ENCODE assay signal across 23 cellular contexts in genomic region chr2:40072442-40073232, GRCh38.
"Had no signal": no experiment of that assay in that cellular context is flagged by ENCODE, and none has a peak within 500 bp of the region (broad histone marks: within the 10 kb centered on the region; RNA-seq: fewer than 3 reads in every experiment).

No MANE protein-coding gene starts in this region.

- H3K4me1 Mint-ChIP-seq: memory B cell, nephron had no signal

- ATAC-seq: activated CD8-positive, alpha-beta T cell treated with anti-CD3 and anti-CD28 coated beads, Interleukin-2, amount 10 ng/mL, durations not matched to agents 7 days and 5 days; gastroesophageal sphincter; heart left ventricle; left colon; pancreas; psoas muscle; stimulated activated naive B cell treated with anti-CD40 and anti-IgM and Interleukin-4, amounts not matched to agents 10 μg/mL and 1 μg/mL and 100 μg/mL, for 72 hours had no signal

- H3K27ac Mint-ChIP-seq: activated CD8-positive, alpha-beta T cell treated with anti-CD3 and anti-CD28 coated beads, Interleukin-2, amount 10 ng/mL, durations not matched to agents 7 days and 5 days; activated naive CD8-positive, alpha-beta T cell; endodermal cell; memory B cell; nephron; stimulated activated naive B cell treated with anti-CD40 and anti-IgM and Interleukin-4, amounts not matched to agents 10 μg/mL and 1 μg/mL and 100 μg/mL, for 72 hours; T-helper 1 cell treated with Interleukin-12 subunit alpha and Interleukin-12 subunit beta and Interleukin-4 antibody, amounts not matched to agents 30 μg/mL and 1 μg/mL, for 36 hours had no signal

- H3K27me3 Mint-ChIP-seq: activated naive CD8-positive, alpha-beta T cell had no signal

- DNase-seq: activated CD4-positive, alpha-beta T cell treated with anti-CD3 and anti-CD28 coated beads, Interleukin-2, amount 50 U/mL, for 1 hour; activated CD4-positive, CD25-positive, alpha-beta regulatory T cell; activated CD8-positive, alpha-beta T cell treated with anti-CD3 and anti-CD28 coated beads, Interleukin-2, amount 10 ng/mL, durations not matched to agents 7 days and 5 days; activated naive CD4-positive, alpha-beta T cell; amygdala; cerebellar nuclear complex; endodermal cell; heart left ventricle; left colon; psoas muscle; spleen; stimulated activated naive B cell treated with anti-CD40 and anti-IgM and Interleukin-4, amounts not matched to agents 10 μg/mL and 1 μg/mL and 100 μg/mL, for 72 hours; T1000; upper lobe of left lung had no signal

- H3K4me3 Mint-ChIP-seq: activated CD8-positive, alpha-beta T cell treated with anti-CD3 and anti-CD28 coated beads, Interleukin-2, amount 10 ng/mL, durations not matched to agents 7 days and 5 days; activated naive CD8-positive, alpha-beta T cell; endodermal cell; memory B cell; nephron; stimulated activated naive B cell treated with anti-CD40 and anti-IgM and Interleukin-4, amounts not matched to agents 10 μg/mL and 1 μg/mL and 100 μg/mL, for 72 hours; T-helper 1 cell treated with Interleukin-12 subunit alpha and Interleukin-12 subunit beta and Interleukin-4 antibody, amounts not matched to agents 30 μg/mL and 1 μg/mL, for 36 hours had no signal

- H3K36me3 Mint-ChIP-seq: activated naive CD8-positive, alpha-beta T cell; memory B cell; stimulated activated naive B cell treated with anti-CD40 and anti-IgM and Interleukin-4, amounts not matched to agents 10 μg/mL and 1 μg/mL and 100 μg/mL, for 72 hours had no signal

- H3K4me3 ChIP-seq: coronary artery, gastroesophageal sphincter, heart left ventricle, pancreas, psoas muscle, right atrium auricular region, spleen, thoracic aorta, upper lobe of left lung had no signal
